In genomic region chr3:77045686-77046085, GRCh38 we compare ENCODE assay signal across 31 cellular contexts. TPM values are rescaled to one million over a fixed set of nuclear protein-coding genes. Genes with fewer than 3 reads are reported as not detected.
"Had no signal": no experiment of that assay in that cellular context is flagged by ENCODE, and none has a peak within 500 bp of the region (broad histone marks: within the 10 kb centered on the region; RNA-seq: fewer than 3 reads in every experiment).

No MANE protein-coding gene starts in this region.

- ATAC-seq: naive thymus-derived CD8-positive, alpha-beta T cell; natural killer cell treated with Interleukin-12 subunit alpha and Interleukin-12 subunit beta and Interleukin-15 and Interleukin-18, amount 100 ng/mL, for 72 hours; psoas muscle; right cardiac atrium; sciatic nerve; stimulated activated effector memory CD8-positive, alpha-beta T cell treated with anti-CD3 and anti-CD28 coated beads, Interleukin-12 subunit alpha, Interleukin-12 subunit beta, amount 100 ng/mL, for 72 hours; stimulated activated naive B cell treated with anti-CD40 and anti-IgM and Interleukin-4, amounts not matched to agents 10 μg/mL and 1 μg/mL and 100 μg/mL, for 72 hours; upper lobe of right lung had no signal

- H3K27me3 Mint-ChIP-seq: progenitor cell of endocrine pancreas had no signal

- H3K4me3 ChIP-seq: neural progenitor cell, ovary, psoas muscle, skin epidermis, smooth muscle cell, stomach, suprapubic skin, testis, tibial artery, transverse colon, upper lobe of right lung, uterus had no signal

- H3K36me3 Mint-ChIP-seq: naive B cell; stimulated activated effector memory CD8-positive, alpha-beta T cell treated with anti-CD3 and anti-CD28 coated beads, Interleukin-12 subunit alpha, Interleukin-12 subunit beta, amount 100 ng/mL, for 72 hours; stimulated activated naive B cell treated with anti-CD40 and anti-IgM and Interleukin-4, amounts not matched to agents 10 μg/mL and 1 μg/mL and 100 μg/mL, for 72 hours; type B pancreatic cell had no signal

- H3K9me3 ChIP-seq: ovary, psoas muscle, stomach, suprapubic skin, testis, tibial artery, transverse colon, upper lobe of right lung, uterus had no signal

- DNase-seq: naive B cell; naive thymus-derived CD8-positive, alpha-beta T cell; nephron progenitor cell; occipital lobe; ovary; posterior cingulate gyrus; psoas muscle; right cardiac atrium; stimulated activated CD4-positive, alpha-beta T cell treated with anti-CD3 and anti-CD28 coated beads, Interleukin-15, amount 100 ng/mL, for 24 hours; stimulated activated CD4-positive, alpha-beta T cell treated with anti-CD3 and anti-CD28 coated beads, Interleukin-2, amount 100 ng/mL, for 24 hours; stimulated activated CD4-positive, alpha-beta T cell treated with anti-CD3 and anti-CD28 coated beads, Interleukin-2, amount 100 ng/mL, for 48 hours; stimulated activated CD4-positive, alpha-beta T cell treated with anti-CD3 and anti-CD28 coated beads, Interleukin-4, amount 100 ng/mL, for 24 hours; stimulated activated naive B cell treated with anti-CD40 and anti-IgM and Interleukin-4, amounts not matched to agents 10 μg/mL and 1 μg/mL and 100 μg/mL, for 72 hours; stimulated activated naive CD4-positive, alpha-beta T cell treated with Interleukin-2 at 50 U/mL for 16 hours; stomach; testis; tibial artery; transverse colon; upper lobe of right lung; uterus had no signal

- H3K27ac Mint-ChIP-seq: naive B cell; naive thymus-derived CD8-positive, alpha-beta T cell; natural killer cell treated with Interleukin-12 subunit alpha and Interleukin-12 subunit beta and Interleukin-15 and Interleukin-18, amount 100 ng/mL, for 72 hours; nephron progenitor cell; neural progenitor cell; progenitor cell of endocrine pancreas; stimulated activated effector memory CD8-positive, alpha-beta T cell treated with anti-CD3 and anti-CD28 coated beads, Interleukin-12 subunit alpha, Interleukin-12 subunit beta, amount 100 ng/mL, for 72 hours; stimulated activated naive B cell treated with anti-CD40 and anti-IgM and Interleukin-4, amounts not matched to agents 10 μg/mL and 1 μg/mL and 100 μg/mL, for 72 hours; stimulated activated naive CD8-positive, alpha-beta T cell treated with anti-CD3 and anti-CD28 coated beads, Interleukin-15, Interleukin-2, amounts not matched to agents 100 ng/mL and 50 ng/mL, for 24 hours; type B pancreatic cell had no signal

- H3K36me3 ChIP-seq: neural progenitor cell, ovary, stomach, suprapubic skin, tibial artery, transverse colon, upper lobe of right lung, uterus had no signal

- H3K4me1 Mint-ChIP-seq: naive B cell; naive thymus-derived CD8-positive, alpha-beta T cell; stimulated activated effector memory CD8-positive, alpha-beta T cell treated with anti-CD3 and anti-CD28 coated beads, Interleukin-12 subunit alpha, Interleukin-12 subunit beta, amount 100 ng/mL, for 72 hours; stimulated activated naive B cell treated with anti-CD40 and anti-IgM and Interleukin-4, amounts not matched to agents 10 μg/mL and 1 μg/mL and 100 μg/mL, for 72 hours had no signal

- H3K9me3 Mint-ChIP-seq: nephron progenitor cell had no signal

- H3K4me3 Mint-ChIP-seq: naive B cell; naive thymus-derived CD8-positive, alpha-beta T cell; natural killer cell treated with Interleukin-12 subunit alpha and Interleukin-12 subunit beta and Interleukin-15 and Interleukin-18, amount 100 ng/mL, for 72 hours; nephron progenitor cell; neural progenitor cell; stimulated activated effector memory CD8-positive, alpha-beta T cell treated with anti-CD3 and anti-CD28 coated beads, Interleukin-12 subunit alpha, Interleukin-12 subunit beta, amount 100 ng/mL, for 72 hours; stimulated activated naive B cell treated with anti-CD40 and anti-IgM and Interleukin-4, amounts not matched to agents 10 μg/mL and 1 μg/mL and 100 μg/mL, for 72 hours; stimulated activated naive CD8-positive, alpha-beta T cell treated with anti-CD3 and anti-CD28 coated beads, Interleukin-15, Interleukin-2, amounts not matched to agents 100 ng/mL and 50 ng/mL, for 24 hours; type B pancreatic cell had no signal

- H3K4me1 ChIP-seq: parathyroid adenoma, psoas muscle, suprapubic skin, testis, tibial artery, transverse colon, upper lobe of right lung, uterus had no signal

- H3K27ac ChIP-seq: neural progenitor cell, ovary, parathyroid adenoma, psoas muscle, skin epidermis, stomach, suprapubic skin, testis, tibial artery, transverse colon, upper lobe of right lung, uterus had no signal

RNA-seq across cellular contexts. Expression of gene ROBO2, which starts 5.8 kb away (rescaled TPM):
- total RNA-seq: naive thymus-derived CD8-positive, alpha-beta T cell; natural killer cell treated with Interleukin-12 subunit alpha and Interleukin-12 subunit beta and Interleukin-15 and Interleukin-18, amount 100 ng/mL, for 72 hours had no signal
- polyA plus RNA-seq: naive thymus-derived CD8-positive, alpha-beta T cell had no signal
